Comparison of ENCODE assay signal across 27 cellular contexts in the genomic region with DNA sequence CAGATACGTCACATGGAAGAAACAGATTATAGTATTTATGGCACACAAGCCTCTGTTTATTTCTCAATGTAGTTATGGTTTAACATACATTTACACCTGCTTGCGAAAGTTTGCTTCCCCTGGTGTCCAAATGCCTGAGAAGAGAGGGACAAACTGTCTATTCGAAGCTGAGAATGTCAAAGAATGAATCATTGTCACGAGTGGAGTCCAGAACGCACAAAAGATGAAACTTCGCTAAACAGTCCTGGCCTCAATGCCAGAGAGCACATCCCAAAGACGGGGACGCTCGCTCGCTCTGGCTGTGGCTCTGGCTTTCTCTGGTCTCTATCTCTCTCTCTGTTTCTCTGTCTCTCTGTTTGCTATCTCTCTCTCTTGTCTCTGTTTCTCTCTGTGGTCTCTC.
A peak's percentile ranks its signal among the peaks of the same experiment; 100 is the strongest.
DNase-seq lines count a peak whose midpoint lies in the region; ATAC-seq, FAIRE-seq and TF ChIP-seq lines count a peak whose summit lies in the region.
"Had no signal": no experiment of that assay in that cellular context is flagged by ENCODE, and none has a peak within 500 bp of the region (broad histone marks: within the 10 kb centered on the region; RNA-seq: fewer than 3 reads in every experiment).

No MANE protein-coding gene starts in this region.

- no peak for TF ChIP-seq POLR2A in GM12878 (IDR thresholded peaks at IDR 0.05; ENCODE audit: low read depth, low read length)

- DNase-seq in NOMO-1 treated with DMSO at 0.1 percent for 48 hours (lab: John Stamatoyannopoulos, UW; ENCODE audit: unreplicated experiment) (peak; percentile 3), NOMO-1 treated with dmso at 0.1 percent for 144 hours (lab: John Stamatoyannopoulos, UW; ENCODE audit: unreplicated experiment) (no peak), MV-4-11 (lab: John Stamatoyannopoulos, UW) (peak; percentile 5), NCI-H460 (ENCODE audit: extremely low read depth, low read depth) (peak; percentile 54), GM12878 (ENCODE audit: low read depth, low spot score) (no peak), G401 (ENCODE audit: low spot score) (no peak), caudate nucleus (lab: John Stamatoyannopoulos, UW) (no peak)
- DNase-seq: 8988T; ACHN; AML-193; BE2C; CD4-positive, alpha-beta T cell; CD8-positive, alpha-beta memory T cell; DMS 273 treated with DMSO at 0.1 percent for 48 hours; DMS79; EL; GF-D8; GM23248; H7; HCEC 1CT had no signal

- no peaks in the 10 kb centered on the region for H3K79me2 ChIP-seq in GM12878 (ENCODE audit: control insufficient read depth, insufficient read depth, low read length)

- no peaks in the 10 kb centered on the region for H4K20me1 ChIP-seq in GM12878 (ENCODE audit: control insufficient read depth, insufficient read depth)
- H4K20me1 ChIP-seq: BLaER1 treated with 17β-estradiol and CSF1 and Interleukin-3, amounts not matched to agents 10 nM and 100 nM had no signal

- CTCF ChIA-PET in GM12878 (lab: Yijun Ruan, JAX): interaction anchor here (1.7 to 1.8 kb wide), 2 partner anchors 118 to 313 kb away, joined by 5 to 11 read pairs; no protein-coding TSS in a partner anchor

- BruUV-seq in GM12878 (replicated peaks; lab: Mats Ljungman, UMichigan): no TSS peak

- TF ChIP-seq RAD21 in GM12878 (IDR thresholded peaks at IDR 0.05; ENCODE audit: insufficient read depth, low read depth, low read length): no peak

- no peaks in the 10 kb centered on the region for H3K36me3 ChIP-seq in GM12878 (ENCODE audit: control insufficient read depth in 2 of 2, insufficient read depth in 2 of 2, low read length in 1 of 2)
- H3K36me3 ChIP-seq: BE2C; BLaER1 treated with 17β-estradiol and CSF1 and Interleukin-3, amounts not matched to agents 10 nM and 100 nM had no signal

- POLR2A ChIA-PET in GM12878 (lab: Charles Lee): no interaction called here

- no peak for TF ChIP-seq CTCF in GM12878 (IDR thresholded peaks at IDR 0.05 in 2 of 3, conservative IDR thresholded peaks at IDR 0.05 in 1 of 3; ENCODE audit: control insufficient read depth in 2 of 3, extremely low read depth in 1 of 3, insufficient read depth in 1 of 3, low read depth in 3 of 3, low read length in 3 of 3)

- no peaks in the 10 kb centered on the region for H3K4me1 ChIP-seq in GM12878 (ENCODE audit: control insufficient read depth, insufficient read depth, low read length)
- H3K4me1 ChIP-seq: A549, BE2C had no signal

- H3K4me3 ChIP-seq in GM12878: no peak overlapping the region
- H3K4me3 ChIP-seq: A549; BLaER1 treated with 17β-estradiol and CSF1 and Interleukin-3, amounts not matched to agents 10 nM and 100 nM; GM23248 had no signal

- no peak for ATAC-seq in GM12878
- ATAC-seq in HG02938 (IDR thresholded peaks at IDR 0.05; ENCODE audit: unreplicated experiment): no peak
- ATAC-seq: A549 had no signal

- FAIRE-seq in GM12878 (lab: Jason Lieb, UNC): no peak
- FAIRE-seq: A549, D721Med, GM12892, GM19239, H1 had no signal

- RAD21 ChIA-PET in GM12878 (lab: Charles Lee; ENCODE audit: unreplicated experiment): no interaction called here

- intact Hi-C loops in GM12878 (cut with micrococcal nuclease; ENCODE audit: unreplicated experiment): loop anchor here (10.0 kb wide), 1 partner anchor 188 kb away; no protein-coding TSS in a partner anchor

- H3K27ac ChIP-seq in GM12878 (ENCODE audit: control insufficient read depth, insufficient read depth) (no peak overlapping the region), caudate nucleus (ENCODE audit: low read depth, low read length) (no peak overlapping the region)
- H3K27ac ChIP-seq: A549; BLaER1 treated with 17β-estradiol and CSF1 and Interleukin-3, amounts not matched to agents 10 nM and 100 nM; GM23248 had no signal

- TF ChIP-seq EP300 in GM12878 (IDR thresholded peaks at IDR 0.05; ENCODE audit: borderline replicate concordance in 1 of 2, control insufficient read depth in 1 of 2, low read depth in 2 of 2, low read length in 2 of 2): no peak

- SMC1A ChIA-PET in GM12878 (lab: Charles Lee; ENCODE audit: uncharacterized antibody, unreplicated experiment): no interaction called here

- WGBS in GM12878 (ENCODE audit: insufficient coverage, insufficient replicate concordance, low lambda C conversion rate, missing lambda C conversion rate): 56% methylated on average over 10 of the region's 10 CpGs

- H3K27me3 ChIP-seq in GM12878 (replicated peaks in 1 of 2; ENCODE audit: control insufficient read depth in 2 of 2, insufficient read depth in 2 of 2, low read length in 1 of 2): peaks cover 0 to 3% of the 10 kb centered on the region in 2 experiments; a peak in 3 of 4 replicates

- in situ Hi-C loops in GM12878 (cut with MboI) (loop anchor here (10.0 kb wide), 1 partner anchor 312 kb away; a partner anchor contains a TSS), G401 (cut with HindIII; ENCODE audit: low sequenced_read_pairs) (no loop called here)

- H3K9ac ChIP-seq in GM12878 (ENCODE audit: control insufficient read depth, insufficient read depth, low read length): no peak overlapping the region
- H3K9ac ChIP-seq: BLaER1 treated with 17β-estradiol and CSF1 and Interleukin-3, amounts not matched to agents 10 nM and 100 nM; GM23248 had no signal

- no peak overlapping the region for H2AFZ ChIP-seq in GM12878 (ENCODE audit: control insufficient read depth, low read depth, low read length)
- H2AFZ ChIP-seq: GM23248 had no signal

- no peaks in the 10 kb centered on the region for H3K9me3 ChIP-seq in GM12878 (replicated peaks; ENCODE audit: control insufficient read depth, insufficient read depth, low read length)
- H3K9me3 ChIP-seq: BE2C had no signal

- H3K4me2 ChIP-seq in GM12878 (ENCODE audit: control insufficient read depth, insufficient read depth): no peak overlapping the region
- H3K4me2 ChIP-seq: A549; BLaER1 treated with 17β-estradiol and CSF1 and Interleukin-3, amounts not matched to agents 10 nM and 100 nM had no signal

TF ChIP-seq in GM12878, 131 proteins besides CTCF, POLR2A, EP300 and RAD21:
- TF ChIP-seq, protein P1, sequence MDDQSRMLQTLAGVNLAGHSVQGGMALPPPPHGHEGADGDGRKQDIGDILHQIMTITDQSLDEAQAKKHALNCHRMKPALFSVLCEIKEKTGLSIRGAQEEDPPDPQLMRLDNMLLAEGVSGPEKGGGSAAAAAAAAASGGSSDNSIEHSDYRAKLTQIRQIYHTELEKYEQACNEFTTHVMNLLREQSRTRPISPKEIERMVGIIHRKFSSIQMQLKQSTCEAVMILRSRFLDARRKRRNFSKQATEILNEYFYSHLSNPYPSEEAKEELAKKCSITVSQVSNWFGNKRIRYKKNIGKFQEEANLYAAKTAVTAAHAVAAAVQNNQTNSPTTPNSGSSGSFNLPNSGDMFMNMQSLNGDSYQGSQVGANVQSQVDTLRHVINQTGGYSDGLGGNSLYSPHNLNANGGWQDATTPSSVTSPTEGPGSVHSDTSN (IDR thresholded peaks at IDR 0.05; ENCODE audit: insufficient replicate concordance, low read depth, low read length): peak; percentile 7
- no peak for TF ChIP-seq MTA2 (IDR thresholded peaks at IDR 0.05; ENCODE audit: low read depth)
- TF ChIP-seq, protein P2, sequence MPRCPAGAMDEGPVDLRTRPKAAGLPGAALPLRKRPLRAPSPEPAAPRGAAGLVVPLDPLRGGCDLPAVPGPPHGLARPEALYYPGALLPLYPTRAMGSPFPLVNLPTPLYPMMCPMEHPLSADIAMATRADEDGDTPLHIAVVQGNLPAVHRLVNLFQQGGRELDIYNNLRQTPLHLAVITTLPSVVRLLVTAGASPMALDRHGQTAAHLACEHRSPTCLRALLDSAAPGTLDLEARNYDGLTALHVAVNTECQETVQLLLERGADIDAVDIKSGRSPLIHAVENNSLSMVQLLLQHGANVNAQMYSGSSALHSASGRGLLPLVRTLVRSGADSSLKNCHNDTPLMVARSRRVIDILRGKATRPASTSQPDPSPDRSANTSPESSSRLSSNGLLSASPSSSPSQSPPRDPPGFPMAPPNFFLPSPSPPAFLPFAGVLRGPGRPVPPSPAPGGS (IDR thresholded peaks at IDR 0.05; ENCODE audit: borderline replicate concordance, insufficient read depth, low read depth, low read length, poor library complexity, severe bottlenecking): peak; percentile 55

Comparison
In these comparisons a context has a peak if more than half of its experiments do, and no peak if none do; other contexts are left out.
1. DNase-seq: peak in NOMO-1 treated with DMSO at 0.1 percent for 48 hours (single experiment), MV-4-11 (single experiment) and NCI-H460 (single experiment); none in NOMO-1 treated with dmso at 0.1 percent for 144 hours (single experiment), GM12878 (single experiment), G401 (single experiment) and caudate nucleus (0 of 61).